ENCODE assay signal across 34 cellular contexts in genomic region chr19:5304486-5304885, GRCh38. TPM values are rescaled to one million over a fixed set of nuclear protein-coding genes. Genes with fewer than 3 reads are reported as not detected.
"Had no signal": no experiment of that assay in that cellular context is flagged by ENCODE, and none has a peak within 500 bp of the region (broad histone marks: within the 10 kb centered on the region; RNA-seq: fewer than 3 reads in every experiment).

No MANE protein-coding gene starts in this region.

- DNase-seq: activated B cell treated with CpG ODN at 0.5 μM for 24 hours; activated CD4-positive, alpha-beta memory T cell treated with anti-CD3 and anti-CD28 coated beads for 36 hours; activated CD4-positive, alpha-beta T cell treated with anti-CD3 and anti-CD28 coated beads for 4 hours; activated CD4-positive, alpha-beta T cell treated with anti-CD3 and anti-CD28 coated beads, Interleukin-2, amount 10 ng/mL, durations not matched to agents 24 days and 14 days; activated CD4-positive, alpha-beta T cell treated with anti-CD3 and anti-CD28 coated beads, Interleukin-2, amount 50 U/mL, for 1 hour; activated CD4-positive, alpha-beta T cell treated with anti-CD3 and anti-CD28 coated beads, Interleukin-2, amount 50 U/mL, for 4 hours; activated CD4-positive, CD25-positive, alpha-beta regulatory T cell treated with anti-CD3 and anti-CD28 coated beads, Interleukin-2, amount 50 U/mL, for 72 hours; activated CD8-positive, alpha-beta memory T cell treated with anti-CD3 and anti-CD28 coated beads, Interleukin-2, amount 50 U/mL, for 4 hours; activated CD8-positive, alpha-beta T cell treated with anti-CD3 and anti-CD28 coated beads for 36 hours; activated effector memory CD4-positive, alpha-beta T cell treated with anti-CD3 and anti-CD28 coated beads, Interleukin-2, amount 50 U/mL, for 16 hours; activated gamma-delta T cell treated with Interleukin-2 at 50 U/mL for 16 hours; activated naive CD4-positive, alpha-beta T cell; activated naive CD4-positive, alpha-beta T cell treated with anti-CD3 and anti-CD28 coated beads for 36 hours; activated naive CD4-positive, alpha-beta T cell treated with anti-CD3 and anti-CD28 coated beads, Interleukin-2, amount 50 U/mL, for 16 hours; activated naive CD8-positive, alpha-beta T cell treated with anti-CD3 and anti-CD28 coated beads for 36 hours; activated T-cell treated with anti-CD3 and anti-CD28 coated beads for 4 hours; activated T-cell treated with anti-CD3 and anti-CD28 coated beads, Interleukin-2, amount 50 U/mL, for 1 hour; activated T-cell treated with anti-CD3 and anti-CD28 coated beads, Interleukin-2, amount 50 U/mL, for 4 hours; activated T-cell treated with anti-CD3 and anti-CD28 coated beads, Interleukin-2, amount 50 U/mL, for 72 hours; adrenal gland; amniotic stem cell; aorta; brain microvascular endothelial cell; central memory CD4-positive, alpha-beta T cell; T-cell; T-helper 17 cell; T-helper 9 cell had no signal

- H3K36me3 Mint-ChIP-seq: activated CD4-positive, alpha-beta memory T cell treated with anti-CD3 and anti-CD28 coated beads for 36 hours; activated naive CD4-positive, alpha-beta T cell treated with anti-CD3 and anti-CD28 coated beads, Interleukin-2, amount 50 U/mL, for 72 hours; activated naive CD8-positive, alpha-beta T cell treated with anti-CD3 and anti-CD28 coated beads for 36 hours; T-cell had no signal

- H3K4me1 ChIP-seq: adrenal gland, breast epithelium had no signal

- H3K27ac Mint-ChIP-seq: activated B cell treated with CpG ODN at 0.5 μM for 24 hours; activated CD4-positive, alpha-beta memory T cell treated with anti-CD3 and anti-CD28 coated beads for 36 hours; activated CD4-positive, alpha-beta T cell treated with anti-CD3 and anti-CD28 coated beads, Interleukin-2, amount 10 ng/mL, durations not matched to agents 24 days and 14 days; activated CD8-positive, alpha-beta T cell treated with anti-CD3 and anti-CD28 coated beads for 36 hours; activated naive CD4-positive, alpha-beta T cell treated with anti-CD3 and anti-CD28 coated beads for 36 hours; activated naive CD4-positive, alpha-beta T cell treated with anti-CD3 and anti-CD28 coated beads, Interleukin-2, amount 50 U/mL, for 72 hours; activated naive CD8-positive, alpha-beta T cell treated with anti-CD3 and anti-CD28 coated beads for 36 hours; activated T-cell treated with anti-CD3 and anti-CD28 coated beads, Interleukin-2, amount 50 U/mL, for 72 hours; activated T-helper 1 cell treated with anti-CD3 and anti-CD28 coated beads, Interleukin-12 subunit alpha, Interleukin-12 subunit beta, Interleukin-2, Interleukin-4 antibody, amounts not matched to agents 30 ng/mL and 10 ng/mL and 1 ng/mL, durations not matched to agents 14 hours and 24 hours and 36 hours; activated T-helper 17 cell treated with anti-CD3 and anti-CD28 coated beads, Interleukin-2, amount 50 U/mL, for 72 hours; T-cell; T-helper 17 cell had no signal

- H3K9me3 ChIP-seq: adrenal gland, breast epithelium had no signal

- H3K27me3 ChIP-seq: adrenal gland, brain microvascular endothelial cell, breast epithelium had no signal

- H3K9me3 Mint-ChIP-seq: activated B cell treated with CpG ODN at 0.5 μM for 24 hours; activated CD4-positive, alpha-beta memory T cell treated with anti-CD3 and anti-CD28 coated beads for 36 hours; activated CD8-positive, alpha-beta T cell treated with anti-CD3 and anti-CD28 coated beads for 36 hours; activated naive CD4-positive, alpha-beta T cell treated with anti-CD3 and anti-CD28 coated beads for 36 hours; activated naive CD4-positive, alpha-beta T cell treated with anti-CD3 and anti-CD28 coated beads, Interleukin-2, amount 50 U/mL, for 72 hours; activated naive CD8-positive, alpha-beta T cell treated with anti-CD3 and anti-CD28 coated beads for 36 hours; activated T-cell treated with anti-CD3 and anti-CD28 coated beads, Interleukin-2, amount 50 U/mL, for 4 hours; activated T-cell treated with anti-CD3 and anti-CD28 coated beads, Interleukin-2, amount 50 U/mL, for 72 hours; activated T-helper 1 cell treated with anti-CD3 and anti-CD28 coated beads, Interleukin-12 subunit alpha, Interleukin-12 subunit beta, Interleukin-2, Interleukin-4 antibody, amounts not matched to agents 30 ng/mL and 10 ng/mL and 1 ng/mL, durations not matched to agents 14 hours and 24 hours and 36 hours; activated T-helper 17 cell treated with anti-CD3 and anti-CD28 coated beads, Interleukin-2, amount 50 U/mL, for 72 hours; T-cell had no signal

- H3K4me3 ChIP-seq: adrenal gland, breast epithelium had no signal

- H3K4me3 Mint-ChIP-seq: activated B cell treated with CpG ODN at 0.5 μM for 24 hours; activated CD4-positive, alpha-beta memory T cell treated with anti-CD3 and anti-CD28 coated beads for 36 hours; activated CD4-positive, alpha-beta T cell treated with anti-CD3 and anti-CD28 coated beads, Interleukin-2, amount 10 ng/mL, durations not matched to agents 24 days and 14 days; activated CD8-positive, alpha-beta T cell treated with anti-CD3 and anti-CD28 coated beads for 36 hours; activated naive CD4-positive, alpha-beta T cell treated with anti-CD3 and anti-CD28 coated beads for 36 hours; activated naive CD8-positive, alpha-beta T cell treated with anti-CD3 and anti-CD28 coated beads for 36 hours; activated T-cell treated with anti-CD3 and anti-CD28 coated beads, Interleukin-2, amount 50 U/mL, for 4 hours; activated T-cell treated with anti-CD3 and anti-CD28 coated beads, Interleukin-2, amount 50 U/mL, for 72 hours; activated T-helper 1 cell treated with anti-CD3 and anti-CD28 coated beads, Interleukin-12 subunit alpha, Interleukin-12 subunit beta, Interleukin-2, Interleukin-4 antibody, amounts not matched to agents 30 ng/mL and 10 ng/mL and 1 ng/mL, durations not matched to agents 14 hours and 24 hours and 36 hours; activated T-helper 17 cell treated with anti-CD3 and anti-CD28 coated beads, Interleukin-2, amount 50 U/mL, for 72 hours; T-cell; T-helper 17 cell had no signal

- FAIRE-seq: TTC549 had no signal

- H3K4me1 Mint-ChIP-seq: activated B cell treated with CpG ODN at 0.5 μM for 24 hours; activated CD4-positive, alpha-beta T cell treated with anti-CD3 and anti-CD28 coated beads, Interleukin-2, amount 10 ng/mL, durations not matched to agents 24 days and 14 days; activated naive CD8-positive, alpha-beta T cell treated with anti-CD3 and anti-CD28 coated beads for 36 hours; activated T-helper 17 cell treated with anti-CD3 and anti-CD28 coated beads, Interleukin-2, amount 50 U/mL, for 72 hours; T-cell; T-helper 17 cell had no signal

- ATAC-seq: activated CD8-positive, alpha-beta T cell treated with anti-CD3 and anti-CD28 coated beads for 36 hours; activated naive CD4-positive, alpha-beta T cell treated with anti-CD3 and anti-CD28 coated beads, Interleukin-2, amount 50 U/mL, for 72 hours; activated T-cell treated with anti-CD3 and anti-CD28 coated beads, Interleukin-2, amount 50 U/mL, for 4 hours; activated T-cell treated with anti-CD3 and anti-CD28 coated beads, Interleukin-2, amount 50 U/mL, for 72 hours; activated T-helper 17 cell treated with anti-CD3 and anti-CD28 coated beads, Interleukin-2, amount 50 U/mL, for 72 hours; T-cell; T-helper 17 cell had no signal

- H3K36me3 ChIP-seq: adrenal gland, brain microvascular endothelial cell, breast epithelium had no signal

- H3K27ac ChIP-seq: adrenal gland, brain microvascular endothelial cell, breast epithelium, VCaP had no signal

- H3K27me3 Mint-ChIP-seq: activated CD4-positive, alpha-beta T cell treated with anti-CD3 and anti-CD28 coated beads, Interleukin-2, amount 10 ng/mL, durations not matched to agents 24 days and 14 days; activated CD8-positive, alpha-beta T cell treated with anti-CD3 and anti-CD28 coated beads for 36 hours; activated naive CD8-positive, alpha-beta T cell treated with anti-CD3 and anti-CD28 coated beads for 36 hours had no signal

RNA-seq across cellular contexts. Expression of gene PTPRS, which starts 36.1 kb away (rescaled TPM):
- total RNA-seq: T-helper 1 cell treated with Interleukin-12 subunit alpha and Interleukin-12 subunit beta and Interleukin-4 antibody, amounts not matched to agents 30 ng/mL and 1 ng/mL, for 36 hours had no signal
